35 cellular contexts compared by ENCODE assay signal in genomic region chr6:3478341-3478740, GRCh38.
"Had no signal": no experiment of that assay in that cellular context is flagged by ENCODE, and none has a peak within 500 bp of the region (broad histone marks: within the 10 kb centered on the region; RNA-seq: fewer than 3 reads in every experiment).

No MANE protein-coding gene starts in this region.

- H3K27ac ChIP-seq: adrenal gland, body of pancreas, brain microvascular endothelial cell, breast epithelium, VCaP had no signal

- H3K36me3 Mint-ChIP-seq: activated CD4-positive, alpha-beta memory T cell treated with anti-CD3 and anti-CD28 coated beads for 36 hours had no signal

- H3K27me3 ChIP-seq: body of pancreas, brain microvascular endothelial cell, breast epithelium had no signal

- H3K36me3 ChIP-seq: adrenal gland, brain microvascular endothelial cell, breast epithelium had no signal

- H3K27me3 Mint-ChIP-seq: activated CD4-positive, alpha-beta T cell treated with anti-CD3 and anti-CD28 coated beads, Interleukin-2, amount 10 ng/mL, durations not matched to agents 24 days and 14 days had no signal

- H3K4me3 Mint-ChIP-seq: activated B cell treated with CpG ODN at 0.5 μM for 24 hours; activated CD4-positive, alpha-beta memory T cell treated with anti-CD3 and anti-CD28 coated beads for 36 hours; activated CD4-positive, alpha-beta T cell treated with anti-CD3 and anti-CD28 coated beads, Interleukin-2, amount 10 ng/mL, durations not matched to agents 24 days and 14 days; activated CD8-positive, alpha-beta T cell treated with anti-CD3 and anti-CD28 coated beads for 36 hours; activated naive CD4-positive, alpha-beta T cell treated with anti-CD3 and anti-CD28 coated beads for 36 hours; activated naive CD8-positive, alpha-beta T cell treated with anti-CD3 and anti-CD28 coated beads for 36 hours; activated T-cell treated with anti-CD3 and anti-CD28 coated beads, Interleukin-2, amount 50 U/mL, for 4 hours; activated T-cell treated with anti-CD3 and anti-CD28 coated beads, Interleukin-2, amount 50 U/mL, for 72 hours; activated T-helper 1 cell treated with anti-CD3 and anti-CD28 coated beads, Interleukin-12 subunit alpha, Interleukin-12 subunit beta, Interleukin-2, Interleukin-4 antibody, amounts not matched to agents 30 ng/mL and 10 ng/mL and 1 ng/mL, durations not matched to agents 14 hours and 24 hours and 36 hours; activated T-helper 17 cell treated with anti-CD3 and anti-CD28 coated beads, Interleukin-2, amount 50 U/mL, for 72 hours; T-helper 1 cell treated with Interleukin-12 subunit alpha and Interleukin-12 subunit beta and Interleukin-4 antibody, amounts not matched to agents 30 μg/mL and 1 μg/mL, for 36 hours; T-helper 2 cell treated with Interferon-gamma antibody and Interleukin-4, amounts not matched to agents 5 μg/mL and 100 μg/mL, for 36 hours had no signal

- H3K9me3 ChIP-seq: adrenal gland had no signal

- H3K4me1 Mint-ChIP-seq: activated B cell treated with CpG ODN at 0.5 μM for 24 hours; activated CD4-positive, alpha-beta T cell treated with anti-CD3 and anti-CD28 coated beads, Interleukin-2, amount 10 ng/mL, durations not matched to agents 24 days and 14 days; activated naive CD8-positive, alpha-beta T cell treated with anti-CD3 and anti-CD28 coated beads for 36 hours; activated T-helper 17 cell treated with anti-CD3 and anti-CD28 coated beads, Interleukin-2, amount 50 U/mL, for 72 hours had no signal

- H3K27ac Mint-ChIP-seq: activated B cell treated with CpG ODN at 0.5 μM for 24 hours; activated CD4-positive, alpha-beta memory T cell treated with anti-CD3 and anti-CD28 coated beads for 36 hours; activated CD4-positive, alpha-beta T cell treated with anti-CD3 and anti-CD28 coated beads, Interleukin-2, amount 10 ng/mL, durations not matched to agents 24 days and 14 days; activated CD8-positive, alpha-beta T cell treated with anti-CD3 and anti-CD28 coated beads for 36 hours; activated naive CD4-positive, alpha-beta T cell treated with anti-CD3 and anti-CD28 coated beads for 36 hours; activated naive CD4-positive, alpha-beta T cell treated with anti-CD3 and anti-CD28 coated beads, Interleukin-2, amount 50 U/mL, for 72 hours; activated naive CD8-positive, alpha-beta T cell treated with anti-CD3 and anti-CD28 coated beads for 36 hours; activated T-cell treated with anti-CD3 and anti-CD28 coated beads, Interleukin-2, amount 50 U/mL, for 72 hours; activated T-helper 1 cell treated with anti-CD3 and anti-CD28 coated beads, Interleukin-12 subunit alpha, Interleukin-12 subunit beta, Interleukin-2, Interleukin-4 antibody, amounts not matched to agents 30 ng/mL and 10 ng/mL and 1 ng/mL, durations not matched to agents 14 hours and 24 hours and 36 hours; activated T-helper 17 cell treated with anti-CD3 and anti-CD28 coated beads, Interleukin-2, amount 50 U/mL, for 72 hours; T-helper 1 cell treated with Interleukin-12 subunit alpha and Interleukin-12 subunit beta and Interleukin-4 antibody, amounts not matched to agents 30 μg/mL and 1 μg/mL, for 36 hours; T-helper 2 cell treated with Interferon-gamma antibody and Interleukin-4, amounts not matched to agents 5 μg/mL and 100 μg/mL, for 36 hours had no signal

- DNase-seq: activated B cell treated with CpG ODN at 0.5 μM for 24 hours; activated CD4-positive, alpha-beta memory T cell treated with anti-CD3 and anti-CD28 coated beads for 36 hours; activated CD4-positive, alpha-beta T cell treated with anti-CD3 and anti-CD28 coated beads for 4 hours; activated CD4-positive, alpha-beta T cell treated with anti-CD3 and anti-CD28 coated beads, Interleukin-2, amount 10 ng/mL, durations not matched to agents 24 days and 14 days; activated CD4-positive, alpha-beta T cell treated with anti-CD3 and anti-CD28 coated beads, Interleukin-2, amount 50 U/mL, for 1 hour; activated CD4-positive, alpha-beta T cell treated with anti-CD3 and anti-CD28 coated beads, Interleukin-2, amount 50 U/mL, for 4 hours; activated CD4-positive, CD25-positive, alpha-beta regulatory T cell treated with anti-CD3 and anti-CD28 coated beads, Interleukin-2, amount 50 U/mL, for 72 hours; activated CD8-positive, alpha-beta memory T cell treated with anti-CD3 and anti-CD28 coated beads, Interleukin-2, amount 50 U/mL, for 4 hours; activated CD8-positive, alpha-beta T cell treated with anti-CD3 and anti-CD28 coated beads for 36 hours; activated effector memory CD4-positive, alpha-beta T cell treated with anti-CD3 and anti-CD28 coated beads, Interleukin-2, amount 50 U/mL, for 16 hours; activated gamma-delta T cell treated with Interleukin-2 at 50 U/mL for 16 hours; activated naive CD4-positive, alpha-beta T cell; activated naive CD4-positive, alpha-beta T cell treated with anti-CD3 and anti-CD28 coated beads for 36 hours; activated naive CD4-positive, alpha-beta T cell treated with anti-CD3 and anti-CD28 coated beads, Interleukin-2, amount 50 U/mL, for 16 hours; activated naive CD8-positive, alpha-beta T cell treated with anti-CD3 and anti-CD28 coated beads for 36 hours; activated T-cell treated with anti-CD3 and anti-CD28 coated beads for 4 hours; activated T-cell treated with anti-CD3 and anti-CD28 coated beads, Interleukin-2, amount 50 U/mL, for 1 hour; activated T-cell treated with anti-CD3 and anti-CD28 coated beads, Interleukin-2, amount 50 U/mL, for 4 hours; activated T-cell treated with anti-CD3 and anti-CD28 coated beads, Interleukin-2, amount 50 U/mL, for 72 hours; adrenal gland; amniotic stem cell; aorta; body of pancreas; brain microvascular endothelial cell; central memory CD4-positive, alpha-beta T cell; T-helper 1 cell; T-helper 2 cell; T-helper 9 cell had no signal

- H3K4me1 ChIP-seq: adrenal gland, body of pancreas, breast epithelium had no signal

- H3K4me3 ChIP-seq: adrenal gland, body of pancreas, breast epithelium had no signal
